27 cellular contexts compared by ENCODE assay signal in genomic region chr15:70665599-70665998, GRCh38.
"Had no signal": no experiment of that assay in that cellular context is flagged by ENCODE, and none has a peak within 500 bp of the region (broad histone marks: within the 10 kb centered on the region; RNA-seq: fewer than 3 reads in every experiment).

No MANE protein-coding gene starts in this region.

- H3K4me3 ChIP-seq: coronary artery, esophagus muscularis mucosa, gastroesophageal sphincter, mucosa of descending colon, right lobe of liver, suprapubic skin, transverse colon, upper lobe of right lung, vagina had no signal

- ATAC-seq: foreskin keratinocyte; gastroesophageal sphincter; mucosa of descending colon; natural killer cell treated with Interleukin-12 subunit alpha and Interleukin-12 subunit beta and Interleukin-15 and Interleukin-18, amount 100 ng/mL, for 72 hours; right lobe of liver; stimulated activated naive CD8-positive, alpha-beta T cell treated with anti-CD3 and anti-CD28 coated beads, Interleukin-15, amount 100 ng/mL, for 72 hours; upper lobe of right lung had no signal

- H3K9me3 ChIP-seq: esophagus muscularis mucosa, gastroesophageal sphincter, mucosa of descending colon, neutrophil, right lobe of liver, suprapubic skin, transverse colon, upper lobe of right lung, vagina had no signal

- H3K27me3 ChIP-seq: esophagus muscularis mucosa, foreskin keratinocyte, gastroesophageal sphincter, neutrophil, right lobe of liver, suprapubic skin, transverse colon, upper lobe of right lung, vagina had no signal

- FAIRE-seq: small intestine had no signal

- H3K27ac ChIP-seq: coronary artery, esophagus muscularis mucosa, foreskin keratinocyte, gastroesophageal sphincter, neutrophil, parathyroid adenoma, right lobe of liver, suprapubic skin, transverse colon, upper lobe of right lung, vagina had no signal

- H3K4me1 ChIP-seq: foreskin keratinocyte, parathyroid adenoma, suprapubic skin had no signal

- H3K36me3 ChIP-seq: neutrophil had no signal

- DNase-seq: dermis blood vessel endothelial cell; effector memory CD4-positive, alpha-beta T cell; foreskin keratinocyte; hypothalamus; immature natural killer cell; islet precursor cell; kidney glomerular epithelial cell; mesenchymal stem cell; mucosa of descending colon; naive B cell; right lobe of liver; small intestine; stimulated activated CD4-positive, alpha-beta T cell treated with anti-CD3 and anti-CD28 coated beads, Interleukin-15, amount 100 ng/mL, for 24 hours; stimulated activated CD4-positive, alpha-beta T cell treated with anti-CD3 and anti-CD28 coated beads, Interleukin-2, amount 100 ng/mL, for 48 hours; stimulated activated CD8-positive, alpha-beta memory T cell treated with anti-CD3 and anti-CD28 coated beads, Interleukin-4, amount 100 ng/mL, for 48 hours; stimulated activated naive CD4-positive, alpha-beta T cell; stimulated activated naive CD8-positive, alpha-beta T cell treated with anti-CD3 and anti-CD28 coated beads, Interleukin-15, amount 100 ng/mL, for 72 hours; transverse colon; upper lobe of right lung had no signal
